15 cellular contexts compared by ENCODE assay signal in the genomic region with DNA sequence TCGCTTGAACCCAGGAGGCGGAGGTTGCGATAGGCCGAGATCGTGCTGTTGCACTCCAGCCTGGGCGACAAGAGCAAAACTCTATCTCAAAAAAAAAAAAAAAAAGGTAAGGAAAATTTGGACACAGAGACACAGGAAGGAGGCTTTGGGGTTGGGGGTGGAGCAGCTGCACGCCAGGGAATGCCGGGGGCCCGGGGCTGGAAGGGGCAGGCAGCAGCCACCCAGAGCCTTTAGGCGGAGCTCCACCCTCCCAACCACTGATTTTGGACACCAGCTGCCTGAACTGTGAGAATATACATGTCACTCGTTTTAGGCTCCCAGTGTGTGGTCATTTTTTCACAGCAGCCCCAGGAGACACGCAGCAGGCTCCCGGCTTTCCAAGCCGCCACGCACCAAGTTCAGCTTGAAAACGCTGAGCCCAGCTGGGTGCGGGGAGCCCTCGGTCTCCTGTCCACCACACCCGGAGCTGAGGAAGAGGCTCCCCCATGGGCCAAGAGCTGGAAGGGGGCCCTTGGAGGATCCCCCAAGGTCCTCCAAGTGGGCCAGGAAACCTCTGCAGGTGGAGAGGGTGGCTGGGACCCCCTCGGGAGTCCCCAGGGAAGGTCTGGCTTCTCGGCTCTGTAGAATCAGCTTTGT. TPM values are rescaled to one million over a fixed set of nuclear protein-coding genes. Genes with fewer than 3 reads are reported as not detected.
DNase-seq lines count a peak whose midpoint lies in the region; ATAC-seq and TF ChIP-seq lines count a peak whose summit lies in the region.
"Had no signal": no experiment of that assay in that cellular context is flagged by ENCODE, and none has a peak within 500 bp of the region (broad histone marks: within the 10 kb centered on the region; RNA-seq: fewer than 3 reads in every experiment).

No MANE protein-coding gene starts in this region.

- ATAC-seq in CD4-positive, alpha-beta T cell (ENCODE audit: poor library complexity) = no peak
- no peak for ATAC-seq in HG02973 (IDR thresholded peaks at IDR 0.05; ENCODE audit: unreplicated experiment)
- ATAC-seq: left lobe of liver had no signal

- H3K27me3 ChIP-seq in AG04450 (ENCODE audit: control insufficient read depth, insufficient read depth, low read length) (no peaks in the 10 kb centered on the region), adipocyte (replicated peaks; ENCODE audit: control insufficient read depth, insufficient read depth, low read length) (no peaks in the 10 kb centered on the region)
- H3K27me3 ChIP-seq in CD4-positive, alpha-beta T cell (ENCODE audit: control insufficient read depth, insufficient read depth, low read length) = no peaks in the 10 kb centered on the region
- H3K27me3 ChIP-seq: testis had no signal

- CTCF ChIA-PET in AG04450 (lab: Charles Lee) = interaction anchor here (1.4 to 3.2 kb wide), 2 partner anchors 115 to 181 kb away, joined by 3 to 50 read pairs; no protein-coding TSS in a partner anchor
- CTCF ChIA-PET in CD4-positive, alpha-beta T cell (lab: Charles Lee) = no interaction called here

- H3K4me1 Mint-ChIP-seq in CD4-positive, alpha-beta T cell (ENCODE audit: low read depth) = peaks cover 13% of the 10 kb centered on the region
- peaks cover 8% of the 10 kb centered on the region for H3K4me1 Mint-ChIP-seq in glutamatergic neuron (ENCODE audit: low read depth, unreplicated experiment)

- H3K27ac Mint-ChIP-seq in CD4-positive, alpha-beta T cell = peak overlapping the region; percentile 86
- H3K27ac Mint-ChIP-seq in glutamatergic neuron (ENCODE audit: unreplicated experiment) = no peak overlapping the region

- TF ChIP-seq CTCF in AG04450 (IDR thresholded peaks at IDR 0.05; ENCODE audit: low read depth, low read length) = no peak
- TF ChIP-seq CTCF in CD4-positive, alpha-beta T cell (IDR thresholded peaks at IDR 0.05) = no peak
- no peak for TF ChIP-seq CTCF in glutamatergic neuron (IDR thresholded peaks at IDR 0.05; ENCODE audit: partially characterized antibody, unreplicated experiment)
- TF ChIP-seq CTCF in GM10266 (IDR thresholded peaks at IDR 0.05; ENCODE audit: control insufficient read depth, insufficient read depth, low read depth, missing control alignments) = no peak

- H3K36me3 Mint-ChIP-seq in CD4-positive, alpha-beta T cell (ENCODE audit: low read depth) = no peaks in the 10 kb centered on the region
- H3K36me3 Mint-ChIP-seq in glutamatergic neuron (ENCODE audit: unreplicated experiment) = no peaks in the 10 kb centered on the region
- H3K36me3 Mint-ChIP-seq: CD4-positive, CD25-positive, alpha-beta regulatory T cell; naive B cell had no signal

- H3K27me3 Mint-ChIP-seq in CD4-positive, alpha-beta T cell = no peaks in the 10 kb centered on the region
- peaks cover 3% of the 10 kb centered on the region for H3K27me3 Mint-ChIP-seq in glutamatergic neuron (ENCODE audit: unreplicated experiment)
- H3K27me3 Mint-ChIP-seq: CD4-positive, CD25-positive, alpha-beta regulatory T cell; naive B cell had no signal

- POLR2A ChIA-PET in AG04450 (lab: Yijun Ruan, JAX) = interaction anchor here (0.7 kb wide), 2 partner anchors 9 to 386 kb away, joined by 3 to 6 read pairs; no protein-coding TSS in a partner anchor
- POLR2A ChIA-PET in CD4-positive, alpha-beta T cell (lab: Charles Lee) = interaction anchor here (0.8 to 1.7 kb wide), 4 partner anchors 27 to 384 kb away, joined by 3 to 14 read pairs (median 6); no protein-coding TSS in a partner anchor

- no peaks in the 10 kb centered on the region; the same call in 1 of the 2 replicates for H3K9me3 ChIP-seq in AG04450 (ENCODE audit: control insufficient read depth, insufficient read depth, low read length)
- no peaks in the 10 kb centered on the region for H3K9me3 ChIP-seq in CD4-positive, alpha-beta T cell (ENCODE audit: control insufficient read depth, low read length)
- no peaks in the 10 kb centered on the region for H3K9me3 ChIP-seq in adipocyte (ENCODE audit: control insufficient read depth, low read length)
- H3K9me3 ChIP-seq in mesodermal cell (ENCODE audit: control insufficient read depth, low read length) = no peaks in the 10 kb centered on the region
- H3K9me3 ChIP-seq: testis had no signal

- H3K9me3 Mint-ChIP-seq in CD4-positive, alpha-beta T cell = no peaks in the 10 kb centered on the region
- H3K9me3 Mint-ChIP-seq in glutamatergic neuron (ENCODE audit: unreplicated experiment) = peaks cover 7% of the 10 kb centered on the region
- H3K9me3 Mint-ChIP-seq: CD4-positive, CD25-positive, alpha-beta regulatory T cell; naive B cell had no signal

- H3K27ac ChIP-seq in AG04450 (ENCODE audit: low read depth, low read length) = no peak overlapping the region
- no peak overlapping the region for H3K27ac ChIP-seq in CD4-positive, alpha-beta T cell (ENCODE audit: low read depth, low read length)
- H3K27ac ChIP-seq in mesodermal cell (ENCODE audit: low read depth, low read length, severe bottlenecking) = no peak overlapping the region

- H3K4me1 ChIP-seq in adipocyte (ENCODE audit: control insufficient read depth, insufficient read depth, low read length) = peaks cover 23% of the 10 kb centered on the region
- H3K4me1 ChIP-seq in mesodermal cell (ENCODE audit: control insufficient read depth, insufficient read depth, low read length, poor library complexity, severe bottlenecking) = peaks cover 24% of the 10 kb centered on the region

- intact Hi-C loops in CD4-positive, alpha-beta T cell (cut with DNase I, micrococcal nuclease) = loop anchor here in 1 of 2 experiments (5.0 kb wide), 2 partner anchors 327 to 442 kb away; a partner anchor contains a TSS

- H3K4me3 ChIP-seq in AG04450 (ENCODE audit: low read depth, low read length) (peak overlapping the region; percentile 7; the same call in 1 of the 2 replicates), adipocyte (ENCODE audit: low read length) (peak overlapping the region; percentile 89), mesodermal cell (ENCODE audit: extremely low read depth, insufficient read depth, low read length, poor library complexity, severe bottlenecking) (peak overlapping the region; percentile 2)

- DNase-seq in AG04450 (ENCODE audit: low read depth, low spot score) (no peak), adipocyte (ENCODE audit: low read depth) (no peak), glutamatergic neuron (no peak), GM10266 (ENCODE audit: extremely low spot score) (no peak)
- DNase-seq in CD4-positive, alpha-beta T cell = no peak
- DNase-seq: activated naive CD4-positive, alpha-beta T cell treated with Interleukin-2 at 50 U/mL for 16 hours; CD4-positive, CD25-positive, alpha-beta regulatory T cell; effector CD8-positive, alpha-beta T cell; naive B cell; NCI-H1694; NCI-H446 treated with DMSO at 0.1 percent for 48 hours; testis had no signal

- H3K4me3 Mint-ChIP-seq in CD4-positive, alpha-beta T cell = no peak overlapping the region
- no peak overlapping the region for H3K4me3 Mint-ChIP-seq in glutamatergic neuron (ENCODE audit: unreplicated experiment)

- WGBS in mesodermal cell (ENCODE audit: insufficient coverage in 2 of 2), 2 experiments = 82 to 89% methylated on average over 11 to 15 of the region's 21 CpGs

- no peaks in the 10 kb centered on the region for H3K36me3 ChIP-seq in adipocyte (ENCODE audit: control insufficient read depth, insufficient read depth, low read length, severe bottlenecking)
- no peaks in the 10 kb centered on the region for H3K36me3 ChIP-seq in mesodermal cell (ENCODE audit: control insufficient read depth, insufficient read depth, low read length)

- H3K9ac ChIP-seq in adipocyte (ENCODE audit: low read length) = peak overlapping the region; percentile 25

RNA-seq across cellular contexts. Expression of a gene that starts 5.9 kb away (rescaled TPM):
- polyA plus RNA-seq in AG04450 (2011; rRNA removed) = 9.7 and 12.6 TPM in 2 replicates
- 4.9 and 5.7 TPM in 2 replicates for polyA minus RNA-seq in AG04450 (2011; rRNA and poly(A)+ RNA removed)
- 10 to 100 TPM; 51.7 to 53.1 TPM for total RNA-seq in CD4-positive, alpha-beta T cell
- 106 TPM for polyA plus RNA-seq in mesodermal cell (2013, experiment 1 of 2)
- polyA plus RNA-seq in mesodermal cell (2013, experiment 2 of 2) = 81.5 TPM
- total RNA-seq in glutamatergic neuron (ENCODE audit: unreplicated experiment) = 111 TPM

RNA-seq across cellular contexts. Expression of a gene that starts 27.7 kb away (rescaled TPM):
- polyA plus RNA-seq in AG04450 (2011; rRNA removed) = 6.7 and 9.0 TPM in 2 replicates
- polyA minus RNA-seq in AG04450 (2011; rRNA and poly(A)+ RNA removed) = 6.7 and 9.0 TPM in 2 replicates
- 100 to 1,000 TPM; 286 to 324 TPM for total RNA-seq in CD4-positive, alpha-beta T cell
- 38.8 TPM for polyA plus RNA-seq in mesodermal cell (2013, experiment 1 of 2)
- 30.8 TPM for polyA plus RNA-seq in mesodermal cell (2013, experiment 2 of 2)
- total RNA-seq in glutamatergic neuron (ENCODE audit: unreplicated experiment) = 143 TPM

Comparison
In these comparisons a context has a peak if more than half of its experiments do, and no peak if none do; other contexts are left out.
1. H3K4me3 ChIP-seq: peak in every context shown above with its lines; median percentile 89 in adipocyte; 7 in AG04450; 2 in mesodermal cell.